18 cellular contexts compared by ENCODE assay signal in the genomic region with DNA sequence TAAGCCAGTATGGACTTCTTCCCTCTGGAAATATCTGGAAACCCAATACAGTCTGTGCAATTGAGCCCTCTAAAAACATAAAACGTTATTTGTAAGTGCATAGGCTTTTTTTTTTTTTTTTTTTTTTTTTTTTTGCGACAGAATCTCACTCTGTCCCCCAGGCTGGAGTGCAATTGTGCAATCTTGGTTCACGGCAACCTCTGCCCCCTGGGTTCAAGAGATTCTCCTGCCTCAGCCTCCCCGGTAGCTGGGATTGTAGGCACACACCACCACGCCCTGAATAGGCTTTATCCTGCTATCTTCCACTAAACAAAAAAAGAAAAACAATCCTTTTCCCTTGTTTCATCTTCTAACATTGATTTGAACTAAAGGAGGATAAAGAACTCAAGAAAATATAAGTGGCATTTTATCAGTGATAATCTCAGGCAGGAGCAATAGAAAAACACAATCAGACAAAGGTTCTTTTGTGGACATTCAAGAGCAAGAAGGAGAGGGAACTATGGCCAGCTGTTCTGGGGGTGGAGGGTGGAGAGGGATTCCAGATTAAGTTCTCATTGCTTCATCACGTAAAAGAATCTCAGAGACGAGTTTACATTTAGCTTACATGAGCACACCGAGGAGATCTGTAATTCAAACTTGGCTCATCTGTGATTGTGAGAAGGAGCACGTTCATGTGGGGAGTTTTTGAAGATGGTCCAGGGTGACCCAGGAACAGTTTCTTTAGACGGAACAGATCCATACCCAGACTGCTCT.
DNase-seq lines count a peak whose midpoint lies in the region; ATAC-seq, FAIRE-seq and TF ChIP-seq lines count a peak whose summit lies in the region.
"Had no signal": no experiment of that assay in that cellular context is flagged by ENCODE, and none has a peak within 500 bp of the region (broad histone marks: within the 10 kb centered on the region; RNA-seq: fewer than 3 reads in every experiment).

No MANE protein-coding gene starts in this region.

- 71 to 80% (median 79%) methylated on average over 10 of the region's 10 CpGs for WGBS in heart left ventricle, 4 donors
- 21 to 65% methylated on average over 10 of the region's 10 CpGs for WGBS in sigmoid colon, 2 donors

- H3K36me3 ChIP-seq in ascending aorta: peaks cover 32 to 58% of the 10 kb centered on the region in 2 donors
- H3K36me3 ChIP-seq in heart left ventricle: peaks cover 0 to 61% (median 44%) of the 10 kb centered on the region in 9 donors
- peaks cover 0 to 30% (median 6%) of the 10 kb centered on the region in 4 donors for H3K36me3 ChIP-seq in sigmoid colon

- no peaks in the 10 kb centered on the region for H3K4me1 Mint-ChIP-seq in activated CD4-positive, alpha-beta T cell treated with anti-CD3 and anti-CD28 coated beads, Interleukin-2, amount 10 ng/mL, durations not matched to agents 7 days and 5 days
- no peaks in the 10 kb centered on the region for H3K4me1 Mint-ChIP-seq in activated CD4-positive, alpha-beta T cell treated with anti-CD3 and anti-CD28 coated beads, Interleukin-2, amount 10 ng/mL, durations not matched to agents 24 days and 14 days

- H3K27me3 Mint-ChIP-seq in activated CD4-positive, alpha-beta T cell treated with anti-CD3 and anti-CD28 coated beads, Interleukin-2, amount 10 ng/mL, durations not matched to agents 7 days and 5 days: peaks cover 13% of the 10 kb centered on the region
- peaks cover 14% of the 10 kb centered on the region for H3K27me3 Mint-ChIP-seq in activated CD4-positive, alpha-beta T cell treated with anti-CD3 and anti-CD28 coated beads, Interleukin-2, amount 10 ng/mL, durations not matched to agents 24 days and 14 days

- TF ChIP-seq EP300 in sigmoid colon (IDR thresholded peaks at IDR 0.05): no peak

- H3K27ac ChIP-seq in ascending aorta (peak overlapping the region; percentile 19 to 54), heart left ventricle (peak overlapping the region in 7 of 12 donors; percentile 4 to 52 (median 35)), sigmoid colon (peak overlapping the region in 3 of 4 donors; percentile 4 to 67 (median 61))
- H3K27ac ChIP-seq: parathyroid adenoma, suprapubic skin had no signal

- no peak overlapping the region for H3K4me3 Mint-ChIP-seq in activated CD4-positive, alpha-beta T cell treated with anti-CD3 and anti-CD28 coated beads, Interleukin-2, amount 10 ng/mL, durations not matched to agents 7 days and 5 days
- H3K4me3 Mint-ChIP-seq in activated CD4-positive, alpha-beta T cell treated with anti-CD3 and anti-CD28 coated beads, Interleukin-2, amount 10 ng/mL, durations not matched to agents 24 days and 14 days: no peak overlapping the region
- H3K4me3 Mint-ChIP-seq: T-helper 17 cell had no signal

- H3K27me3 ChIP-seq in ascending aorta (no peaks in the 10 kb centered on the region), heart left ventricle (no peaks in the 10 kb centered on the region), sigmoid colon (no peaks in the 10 kb centered on the region)
- H3K27me3 ChIP-seq: suprapubic skin had no signal

- no peak overlapping the region for H3K27ac Mint-ChIP-seq in activated CD4-positive, alpha-beta T cell treated with anti-CD3 and anti-CD28 coated beads, Interleukin-2, amount 10 ng/mL, durations not matched to agents 7 days and 5 days
- no peak overlapping the region for H3K27ac Mint-ChIP-seq in activated CD4-positive, alpha-beta T cell treated with anti-CD3 and anti-CD28 coated beads, Interleukin-2, amount 10 ng/mL, durations not matched to agents 24 days and 14 days
- H3K27ac Mint-ChIP-seq: T-helper 17 cell had no signal

- no peaks in the 10 kb centered on the region for H3K36me3 Mint-ChIP-seq in activated CD4-positive, alpha-beta T cell treated with anti-CD3 and anti-CD28 coated beads, Interleukin-2, amount 10 ng/mL, durations not matched to agents 7 days and 5 days (ENCODE audit: low read depth)
- H3K36me3 Mint-ChIP-seq in activated CD4-positive, alpha-beta T cell treated with anti-CD3 and anti-CD28 coated beads, Interleukin-2, amount 10 ng/mL, durations not matched to agents 24 days and 14 days (ENCODE audit: low read depth): no peaks in the 10 kb centered on the region

- H3K9me3 ChIP-seq in ascending aorta (no peaks in the 10 kb centered on the region), heart left ventricle (no peaks in the 10 kb centered on the region), sigmoid colon (no peaks in the 10 kb centered on the region)
- H3K9me3 ChIP-seq: suprapubic skin had no signal

- no peak overlapping the region for H3K4me3 ChIP-seq in ascending aorta
- no peak overlapping the region for H3K4me3 ChIP-seq in heart left ventricle
- no peak overlapping the region for H3K4me3 ChIP-seq in sigmoid colon
- H3K4me3 ChIP-seq: suprapubic skin had no signal

- CTCF ChIA-PET in activated CD4-positive, alpha-beta T cell treated with anti-CD3 and anti-CD28 coated beads, Interleukin-2, amount 10 ng/mL, durations not matched to agents 7 days and 5 days (lab: Charles Lee): no interaction called here

- no peaks in the 10 kb centered on the region for H3K9me3 Mint-ChIP-seq in activated CD4-positive, alpha-beta T cell treated with anti-CD3 and anti-CD28 coated beads, Interleukin-2, amount 10 ng/mL, durations not matched to agents 7 days and 5 days
- H3K9me3 Mint-ChIP-seq in activated CD4-positive, alpha-beta T cell treated with anti-CD3 and anti-CD28 coated beads, Interleukin-2, amount 10 ng/mL, durations not matched to agents 24 days and 14 days: no peaks in the 10 kb centered on the region

- ATAC-seq in heart left ventricle: peak in 2 of 4 donors; percentile 32 to 58
- ATAC-seq in HG03378 (IDR thresholded peaks at IDR 0.05; ENCODE audit: unreplicated experiment): no peak
- ATAC-seq: T-helper 17 cell had no signal

- H3K4me1 ChIP-seq in ascending aorta: peaks cover 3 to 24% of the 10 kb centered on the region in 2 donors
- peaks cover 0 to 28% (median 3%) of the 10 kb centered on the region in 12 donors for H3K4me1 ChIP-seq in heart left ventricle
- H3K4me1 ChIP-seq in sigmoid colon: peaks cover 0 to 31% (median 24%) of the 10 kb centered on the region in 4 donors

- DNase-seq in DMS 273 treated with DMSO at 0.1 percent for 48 hours (lab: John Stamatoyannopoulos, UW) (peak; percentile 30), ascending aorta (ENCODE audit: low spot score in 2 of 2) (peak in 1 of 2 donors; percentile 27), heart left ventricle (no peak), sigmoid colon (no peak), GM12891 (ENCODE audit: insufficient read length, low spot score) (no peak)
- no peak for DNase-seq in activated CD4-positive, alpha-beta T cell treated with anti-CD3 and anti-CD28 coated beads, Interleukin-2, amount 10 ng/mL, durations not matched to agents 7 days and 5 days
- DNase-seq in activated CD4-positive, alpha-beta T cell treated with anti-CD3 and anti-CD28 coated beads, Interleukin-2, amount 10 ng/mL, durations not matched to agents 24 days and 14 days: no peak
- DNase-seq: activated CD4-positive, CD25-positive, alpha-beta regulatory T cell treated with anti-CD3 and anti-CD28 coated beads, Interleukin-2, amount 50 U/mL, for 72 hours; activated CD8-positive, alpha-beta memory T cell treated with anti-CD3 and anti-CD28 coated beads, Interleukin-2, amount 50 U/mL, for 48 hours; activated naive CD4-positive, alpha-beta T cell treated with Interleukin-2 at 50 U/mL for 16 hours; midbrain; NCI-H2107; T-helper 17 cell had no signal

- FAIRE-seq in GM12891 (lab: Jason Lieb, UNC): no peak
- FAIRE-seq: GM18507, islet of Langerhans had no signal

- POLR2A ChIA-PET in activated CD4-positive, alpha-beta T cell treated with anti-CD3 and anti-CD28 coated beads, Interleukin-2, amount 10 ng/mL, durations not matched to agents 7 days and 5 days (lab: Charles Lee): no interaction called here

- TF ChIP-seq CTCF in ascending aorta (IDR thresholded peaks at IDR 0.05) (no peak), heart left ventricle (IDR thresholded peaks at IDR 0.05) (no peak), sigmoid colon (IDR thresholded peaks at IDR 0.05) (no peak)

- intact Hi-C loops in ascending aorta (cut with DNase I): no loop called here
- intact Hi-C loops in heart left ventricle (cut with DNase I): no loop called here
- intact Hi-C loops in sigmoid colon (cut with DNase I): no loop called here
- intact Hi-C loops in activated CD4-positive, alpha-beta T cell treated with anti-CD3 and anti-CD28 coated beads, Interleukin-2, amount 10 ng/mL, durations not matched to agents 24 days and 14 days (cut with micrococcal nuclease): no loop called here

- TF ChIP-seq POLR2A in heart left ventricle (IDR thresholded peaks at IDR 0.05): no peak
- no peak for TF ChIP-seq POLR2A in sigmoid colon (IDR thresholded peaks at IDR 0.05)
- no peak for TF ChIP-seq POLR2A in GM12891 (IDR thresholded peaks at IDR 0.05; ENCODE audit: low read depth, low read length)

TF ChIP-seq in GM12891, 5 proteins besides CTCF, POLR2A, EP300 and RAD21:
- no peak for TF ChIP-seq POU2F2 (IDR thresholded peaks at IDR 0.05; ENCODE audit: low read depth, low read length)
